In the genomic region with DNA sequence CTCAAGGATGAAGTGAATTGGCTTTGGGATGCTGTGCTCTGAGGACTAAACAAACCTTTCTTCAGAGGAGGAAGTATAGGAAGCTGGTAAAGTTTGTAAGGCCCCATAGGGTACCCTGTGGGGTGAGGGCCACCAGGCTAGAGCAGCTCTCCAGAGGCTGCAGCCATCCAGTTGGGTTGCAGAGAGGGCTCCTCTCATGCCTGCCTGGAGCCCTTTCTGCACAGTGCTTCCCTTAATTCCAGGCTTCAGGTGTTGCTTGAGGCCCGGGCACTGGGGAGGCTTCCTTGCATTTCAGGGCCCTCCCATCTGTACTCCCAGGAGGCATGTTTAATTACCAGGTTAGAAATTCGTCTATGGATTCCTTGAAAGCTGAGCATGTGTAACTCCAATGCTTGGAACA, we compare ENCODE assay signal across 23 cellular contexts.
"Had no signal": no experiment of that assay in that cellular context is flagged by ENCODE, and none has a peak within 500 bp of the region (broad histone marks: within the 10 kb centered on the region; RNA-seq: fewer than 3 reads in every experiment).

No MANE protein-coding gene starts in this region.

- H3K4me3 ChIP-seq: breast epithelium, Peyer's patch, SJSA1 had no signal

- ATAC-seq: activated CD4-positive, CD25-positive, alpha-beta regulatory T cell treated with anti-CD3 and anti-CD28 coated beads, Interleukin-2, amount 50 U/mL, for 24 hours; activated CD8-positive, alpha-beta T cell treated with anti-CD3 and anti-CD28 coated beads for 36 hours had no signal

- H3K27ac ChIP-seq: breast epithelium, KMS-11, Peyer's patch, SJSA1 had no signal

- H3K27ac Mint-ChIP-seq: activated CD8-positive, alpha-beta T cell treated with anti-CD3 and anti-CD28 coated beads for 36 hours; activated naive CD4-positive, alpha-beta T cell treated with anti-CD3 and anti-CD28 coated beads, Interleukin-2, amount 50 U/mL, for 24 hours; activated T-cell treated with anti-CD3 and anti-CD28 coated beads, Interleukin-2, amount 50 U/mL, for 24 hours; activated T-helper 1 cell treated with anti-CD3 and anti-CD28 coated beads, Interleukin-12 subunit alpha, Interleukin-12 subunit beta, Interleukin-2, Interleukin-4 antibody, amounts not matched to agents 30 ng/mL and 10 ng/mL and 1 ng/mL, durations not matched to agents 14 hours and 24 hours and 36 hours; T-helper 1 cell treated with Interleukin-12 subunit alpha and Interleukin-12 subunit beta and Interleukin-4 antibody, amounts not matched to agents 30 μg/mL and 1 μg/mL, for 36 hours had no signal

- H3K36me3 Mint-ChIP-seq: activated naive CD4-positive, alpha-beta T cell treated with anti-CD3 and anti-CD28 coated beads, Interleukin-2, amount 50 U/mL, for 24 hours had no signal

- H3K4me1 ChIP-seq: breast epithelium, Peyer's patch had no signal

- H3K27me3 ChIP-seq: breast epithelium, Peyer's patch, SJSA1 had no signal

- H3K27me3 Mint-ChIP-seq: activated CD8-positive, alpha-beta T cell treated with anti-CD3 and anti-CD28 coated beads for 36 hours had no signal

- DNase-seq: activated CD4-positive, alpha-beta T cell treated with anti-CD3 and anti-CD28 coated beads for 4 hours; activated CD8-positive, alpha-beta T cell treated with anti-CD3 and anti-CD28 coated beads for 36 hours; activated effector memory CD4-positive, alpha-beta T cell treated with Interleukin-2 at 50 U/mL for 16 hours; activated naive CD4-positive, alpha-beta T cell; activated T-cell treated with anti-CD3 and anti-CD28 coated beads, Interleukin-2, amount 50 U/mL, for 24 hours; aorta; caudate nucleus; NCI-H1092; NCI-H1436; NCI-H1694 treated with DMSO at 0.1 percent for 48 hours; NCI-H2029 treated with DMSO at 0.1 percent for 48 hours; NCI-H226; NCI-H526; NCI-H82; SHP77 had no signal

- H3K4me2 ChIP-seq: KMS-11 had no signal

- H3K9ac ChIP-seq: KMS-11 had no signal

- H3K36me3 ChIP-seq: breast epithelium, Peyer's patch, SJSA1 had no signal

- H3K9me3 Mint-ChIP-seq: activated CD8-positive, alpha-beta T cell treated with anti-CD3 and anti-CD28 coated beads for 36 hours; activated naive CD4-positive, alpha-beta T cell treated with anti-CD3 and anti-CD28 coated beads, Interleukin-2, amount 50 U/mL, for 24 hours; activated T-cell treated with anti-CD3 and anti-CD28 coated beads, Interleukin-2, amount 50 U/mL, for 24 hours; activated T-helper 1 cell treated with anti-CD3 and anti-CD28 coated beads, Interleukin-12 subunit alpha, Interleukin-12 subunit beta, Interleukin-2, Interleukin-4 antibody, amounts not matched to agents 30 ng/mL and 10 ng/mL and 1 ng/mL, durations not matched to agents 14 hours and 24 hours and 36 hours; T-helper 1 cell treated with Interleukin-12 subunit alpha and Interleukin-12 subunit beta and Interleukin-4 antibody, amounts not matched to agents 30 μg/mL and 1 μg/mL, for 36 hours had no signal

- H3K4me1 Mint-ChIP-seq: activated naive CD4-positive, alpha-beta T cell treated with anti-CD3 and anti-CD28 coated beads, Interleukin-2, amount 50 U/mL, for 24 hours had no signal

- H3K4me3 Mint-ChIP-seq: activated CD8-positive, alpha-beta T cell treated with anti-CD3 and anti-CD28 coated beads for 36 hours; activated naive CD4-positive, alpha-beta T cell treated with anti-CD3 and anti-CD28 coated beads, Interleukin-2, amount 50 U/mL, for 24 hours; activated T-cell treated with anti-CD3 and anti-CD28 coated beads, Interleukin-2, amount 50 U/mL, for 24 hours; activated T-helper 1 cell treated with anti-CD3 and anti-CD28 coated beads, Interleukin-12 subunit alpha, Interleukin-12 subunit beta, Interleukin-2, Interleukin-4 antibody, amounts not matched to agents 30 ng/mL and 10 ng/mL and 1 ng/mL, durations not matched to agents 14 hours and 24 hours and 36 hours; T-helper 1 cell treated with Interleukin-12 subunit alpha and Interleukin-12 subunit beta and Interleukin-4 antibody, amounts not matched to agents 30 μg/mL and 1 μg/mL, for 36 hours had no signal

- H3K9me3 ChIP-seq: breast epithelium, Peyer's patch, SJSA1 had no signal
